Comparison of ENCODE assay signal across 9 cellular contexts in the genomic region with DNA sequence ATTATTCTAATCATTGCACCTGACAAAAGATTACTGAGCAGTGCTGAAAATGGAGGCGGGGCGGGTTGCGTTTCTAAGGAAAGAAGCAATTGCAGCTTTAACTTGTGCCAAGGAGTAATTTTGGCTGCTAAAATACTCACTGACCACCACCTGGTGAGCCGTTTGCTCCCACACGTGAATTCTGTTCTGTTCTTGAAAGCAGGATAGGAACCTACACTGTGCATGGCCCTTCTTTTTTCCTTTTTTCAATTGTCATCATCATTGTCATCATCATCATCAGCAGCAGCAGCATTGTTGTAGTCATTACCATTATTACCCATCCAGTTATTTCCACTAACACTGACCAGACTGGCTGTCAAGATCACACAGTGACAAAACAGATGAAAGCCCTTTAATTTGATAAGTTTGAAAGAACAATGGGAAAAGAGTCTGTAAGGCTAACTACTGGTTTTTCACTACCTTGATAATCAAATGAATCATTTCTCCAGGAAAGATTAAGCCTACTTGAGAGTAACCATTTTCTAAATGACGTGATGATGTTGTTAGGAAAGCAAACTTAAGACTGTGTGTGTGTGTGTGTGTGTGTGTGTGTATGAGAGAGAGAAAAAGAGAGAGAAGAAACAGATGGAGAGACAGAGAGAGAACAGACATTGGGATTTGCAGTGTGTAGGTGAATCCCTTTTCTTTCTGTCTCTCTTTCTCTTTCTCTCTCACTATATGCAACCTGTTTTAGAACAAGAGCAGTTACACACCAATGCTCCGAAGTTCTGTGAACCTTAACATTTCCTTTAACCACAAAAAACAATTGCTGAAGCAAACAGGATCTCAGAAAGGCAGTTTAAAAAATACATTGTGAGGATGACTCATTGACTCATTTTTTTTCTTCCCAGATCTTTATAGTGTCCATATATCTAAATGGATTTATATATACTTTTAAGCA. TPM values are rescaled to one million over a fixed set of nuclear protein-coding genes. Genes with fewer than 3 reads are reported as not detected.
A peak's percentile ranks its signal among the peaks of the same experiment; 100 is the strongest.
DNase-seq lines count a peak whose midpoint lies in the region; ATAC-seq, FAIRE-seq and TF ChIP-seq lines count a peak whose summit lies in the region.
"Had no signal": no experiment of that assay in that cellular context is flagged by ENCODE, and none has a peak within 500 bp of the region (broad histone marks: within the 10 kb centered on the region; RNA-seq: fewer than 3 reads in every experiment).

No MANE protein-coding gene starts in this region.

- peaks cover 52% of the 10 kb centered on the region for H3K4me1 Mint-ChIP-seq in T-helper 17 cell

- H3K27ac Mint-ChIP-seq in T-helper 17 cell = peak overlapping the region; percentile 98

- H3K9ac ChIP-seq in mucosa of rectum (ENCODE audit: low read depth in 1 of 2, low read length in 2 of 2) = no peak overlapping the region

- no peaks in the 10 kb centered on the region for H3K36me3 ChIP-seq in mucosa of rectum (ENCODE audit: control insufficient read depth in 2 of 2, insufficient read depth in 2 of 2, low read length in 2 of 2)

- DNase-seq in GM12892 (ENCODE audit: insufficient read length) (no peak), T-helper 17 cell (no peak), superior temporal gyrus (ENCODE audit: extremely low spot score) (no peak), NCI-H526 (lab: John Stamatoyannopoulos, UW) (no peak), NCI-H774 (lab: John Stamatoyannopoulos, UW) (no peak), NCI-H2081 treated with DMSO at 0.1 percent for 48 hours (lab: John Stamatoyannopoulos, UW) (no peak)

- no peaks in the 10 kb centered on the region for H3K27me3 ChIP-seq in mucosa of rectum (ENCODE audit: control insufficient read depth in 2 of 2, insufficient read depth in 2 of 2, low read length in 2 of 2)

- FAIRE-seq in GM12892 (lab: Jason Lieb, UNC) = peak; percentile 94
- FAIRE-seq: TTC549 had no signal

- peaks cover 22% of the 10 kb centered on the region for H3K36me3 Mint-ChIP-seq in T-helper 17 cell (ENCODE audit: low read depth)

- ATAC-seq in HG02678 (IDR thresholded peaks at IDR 0.05; ENCODE audit: unreplicated experiment) = peak; percentile 29
- ATAC-seq in T-helper 17 cell = peak; percentile 7

- peak overlapping the region; percentile 3 to 15 for H3K4me3 ChIP-seq in mucosa of rectum (ENCODE audit: low read length in 2 of 2)

- H3K4me1 ChIP-seq in mucosa of rectum (ENCODE audit: control insufficient read depth in 2 of 2, insufficient read depth in 2 of 2, low read length in 2 of 2) = no peaks in the 10 kb centered on the region

- peak overlapping the region in 1 of 2 donors; percentile 4 for H3K27ac ChIP-seq in mucosa of rectum (ENCODE audit: low read depth in 2 of 2, low read length in 2 of 2)

- no peaks in the 10 kb centered on the region for H3K9me3 ChIP-seq in T-helper 17 cell (ENCODE audit: control insufficient read depth, low read length, poor library complexity, severe bottlenecking)
- H3K9me3 ChIP-seq in mucosa of rectum (ENCODE audit: control insufficient read depth in 2 of 2, low read length in 2 of 2) = no peaks in the 10 kb centered on the region

- TF ChIP-seq POLR2A in GM12892 (IDR thresholded peaks at IDR 0.05; ENCODE audit: low read depth, low read length) = no peak

- no peaks in the 10 kb centered on the region for H3K27me3 Mint-ChIP-seq in T-helper 17 cell

- peak overlapping the region; percentile 98 for H3K4me3 Mint-ChIP-seq in T-helper 17 cell

RNA-seq across cellular contexts. Expression of gene RIPOR2, which starts 3.7 kb away (rescaled TPM):
- 25.6 TPM for polyA plus RNA-seq in GM12892 (2012; ENCODE audit: missing spikeins)
- 100 to 1,000 TPM; 296 to 364 TPM for total RNA-seq in T-helper 17 cell
